ENCODE assay signal across 25 cellular contexts in the genomic region with DNA sequence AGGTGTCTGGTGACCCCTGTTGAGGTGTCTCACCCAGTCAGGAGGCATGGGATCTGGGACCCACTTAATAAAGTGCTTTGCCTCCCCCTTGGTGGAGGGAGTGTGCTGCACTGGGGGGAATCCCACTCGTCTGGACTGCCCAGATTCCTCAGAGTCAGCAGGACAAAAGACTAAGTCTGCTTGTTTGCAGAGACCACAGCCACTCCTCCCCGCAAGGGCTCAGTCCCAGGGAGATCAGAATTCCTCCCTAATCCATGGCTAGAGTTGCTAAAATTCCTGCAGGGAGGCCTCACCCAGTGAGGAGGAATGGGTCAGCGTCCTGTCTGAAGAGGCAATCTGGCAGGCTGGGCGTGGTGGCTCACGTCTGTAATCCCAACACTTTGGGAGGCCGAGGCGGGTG.
"Had no signal": no experiment of that assay in that cellular context is flagged by ENCODE, and none has a peak within 500 bp of the region (broad histone marks: within the 10 kb centered on the region; RNA-seq: fewer than 3 reads in every experiment).

No MANE protein-coding gene starts in this region.

- H3K27me3 ChIP-seq: heart left ventricle, ovary, uterus had no signal

- H3K27ac ChIP-seq: heart left ventricle, ovary, prostate gland, skin epidermis, uterus had no signal

- DNase-seq: activated CD4-positive, alpha-beta T cell treated with anti-CD3 and anti-CD28 coated beads for 48 hours; activated CD4-positive, alpha-beta T cell treated with anti-CD3 and anti-CD28 coated beads, Interleukin-2, amount 50 U/mL, for 48 hours; activated CD8-positive, alpha-beta memory T cell treated with anti-CD3 and anti-CD28 coated beads for 24 hours; activated effector memory CD4-positive, alpha-beta T cell treated with Interleukin-2 at 50 U/mL for 16 hours; activated naive CD4-positive, alpha-beta T cell treated with Interleukin-2 at 50 U/mL for 16 hours; activated naive CD8-positive, alpha-beta T cell treated with anti-CD3 and anti-CD28 coated beads for 36 hours; amniotic stem cell; central memory CD4-positive, alpha-beta T cell; dermis blood vessel endothelial cell; effector memory CD4-positive, alpha-beta T cell; foreskin fibroblast; heart left ventricle; hypothalamus; left ventricle myocardium superior; ovary; retina; stimulated activated CD4-positive, alpha-beta T cell treated with anti-CD3 and anti-CD28 coated beads, Interleukin-12 subunit alpha, Interleukin-12 subunit beta, amount 100 ng/mL, for 4 hours; stimulated activated CD4-positive, alpha-beta T cell treated with anti-CD3 and anti-CD28 coated beads, Interleukin-4, amount 100 ng/mL, for 1 hour; stimulated activated naive CD8-positive, alpha-beta T cell treated with anti-CD3 and anti-CD28 coated beads, Interleukin-15, Interleukin-2, amounts not matched to agents 100 U/mL and 50 U/mL, for 24 hours; uterus had no signal

- H3K4me1 ChIP-seq: heart left ventricle, prostate gland, uterus had no signal

- FAIRE-seq: astrocyte had no signal

- H3K36me3 ChIP-seq: heart left ventricle, ovary, prostate gland, thoracic aorta, uterus had no signal

- H3K4me3 ChIP-seq: heart left ventricle, ovary, prostate gland, skin epidermis, thoracic aorta, uterus had no signal

- H3K9me3 ChIP-seq: ovary, prostate gland, thoracic aorta, uterus had no signal

- ATAC-seq: heart left ventricle; left ventricle myocardium superior; sciatic nerve; stimulated activated naive CD8-positive, alpha-beta T cell treated with anti-CD3 and anti-CD28 coated beads, Interleukin-15, Interleukin-2, amounts not matched to agents 100 U/mL and 50 U/mL, for 24 hours had no signal
